Comparison of ENCODE assay signal across 29 cellular contexts in the genomic region with DNA sequence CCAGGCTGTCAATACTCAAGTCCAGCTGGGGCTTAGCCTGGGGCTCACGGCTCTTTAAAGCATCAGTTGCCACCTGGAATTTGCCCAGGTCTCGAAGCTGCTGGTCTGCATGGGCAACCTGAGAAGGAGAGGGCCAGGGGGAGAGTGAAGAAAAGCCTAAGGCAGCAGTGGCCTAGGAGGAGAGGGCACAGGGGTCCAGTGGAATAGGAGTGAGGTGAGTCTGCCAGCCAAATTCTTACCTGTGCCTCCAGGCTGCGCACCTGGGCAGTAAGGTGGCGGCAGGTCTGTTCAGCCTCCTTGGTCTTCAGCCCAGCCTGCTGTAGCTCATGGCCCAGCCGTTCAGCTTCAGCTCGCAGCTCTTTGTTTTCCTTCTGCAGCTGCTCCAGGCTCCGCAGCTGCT. TPM values are rescaled to one million over a fixed set of nuclear protein-coding genes. Genes with fewer than 3 reads are reported as not detected.
DNase-seq lines count a peak whose midpoint lies in the region; ATAC-seq and TF ChIP-seq lines count a peak whose summit lies in the region.
"Had no signal": no experiment of that assay in that cellular context is flagged by ENCODE, and none has a peak within 500 bp of the region (broad histone marks: within the 10 kb centered on the region; RNA-seq: fewer than 3 reads in every experiment).

No MANE protein-coding gene starts in this region.

- H3K9me3 Mint-ChIP-seq in CD4-positive, alpha-beta T cell = no peaks in the 10 kb centered on the region
- H3K9me3 Mint-ChIP-seq in Calu3 (ENCODE audit: low read depth, unreplicated experiment) = no peaks in the 10 kb centered on the region
- H3K9me3 Mint-ChIP-seq in activated T-helper 17 cell treated with anti-CD3 and anti-CD28 coated beads, Interleukin-2, amount 50 U/mL, for 72 hours = no peaks in the 10 kb centered on the region
- H3K9me3 Mint-ChIP-seq in stimulated activated naive CD8-positive, alpha-beta T cell treated with anti-CD3 and anti-CD28 coated beads, Interleukin-15, amount 100 ng/mL, for 72 hours = no peaks in the 10 kb centered on the region
- H3K9me3 Mint-ChIP-seq: activated CD8-positive, alpha-beta T cell treated with anti-CD3 and anti-CD28 coated beads for 36 hours; IgD-negative memory B cell; WTC11 had no signal

- no peaks in the 10 kb centered on the region for H3K27me3 ChIP-seq in CD4-positive, alpha-beta T cell (ENCODE audit: control insufficient read depth, insufficient read depth, low read length)
- H3K27me3 ChIP-seq: colonic mucosa, Peyer's patch, testis, vagina had no signal

- intact Hi-C loops in CD4-positive, alpha-beta T cell (cut with DNase I, micrococcal nuclease) = no loop called here
- intact Hi-C loops in Calu3 (cut with micrococcal nuclease; ENCODE audit: unreplicated experiment) = no loop called here

- H3K27ac ChIP-seq in CD4-positive, alpha-beta T cell (ENCODE audit: low read depth, low read length) = no peak overlapping the region
- H3K27ac ChIP-seq: C4-2B, colonic mucosa, Peyer's patch, testis, vagina had no signal

- no peak overlapping the region for H3K4me3 Mint-ChIP-seq in CD4-positive, alpha-beta T cell
- H3K4me3 Mint-ChIP-seq in Calu3 (ENCODE audit: low read depth, unreplicated experiment) = no peak overlapping the region
- no peak overlapping the region for H3K4me3 Mint-ChIP-seq in activated T-helper 17 cell treated with anti-CD3 and anti-CD28 coated beads, Interleukin-2, amount 50 U/mL, for 72 hours
- H3K4me3 Mint-ChIP-seq in stimulated activated naive CD8-positive, alpha-beta T cell treated with anti-CD3 and anti-CD28 coated beads, Interleukin-15, amount 100 ng/mL, for 72 hours = no peak overlapping the region
- H3K4me3 Mint-ChIP-seq: activated CD8-positive, alpha-beta T cell treated with anti-CD3 and anti-CD28 coated beads for 36 hours; IgD-negative memory B cell; WTC11 had no signal

- peak overlapping the region; percentile 60 for H3K27ac Mint-ChIP-seq in CD4-positive, alpha-beta T cell
- H3K27ac Mint-ChIP-seq in Calu3 (ENCODE audit: unreplicated experiment) = peak overlapping the region; percentile 78
- peak overlapping the region; percentile 84 for H3K27ac Mint-ChIP-seq in activated T-helper 17 cell treated with anti-CD3 and anti-CD28 coated beads, Interleukin-2, amount 50 U/mL, for 72 hours
- H3K27ac Mint-ChIP-seq in stimulated activated naive CD8-positive, alpha-beta T cell treated with anti-CD3 and anti-CD28 coated beads, Interleukin-15, amount 100 ng/mL, for 72 hours = no peak overlapping the region
- H3K27ac Mint-ChIP-seq: WTC11 had no signal

- H3K9me3 ChIP-seq in CD4-positive, alpha-beta T cell (ENCODE audit: control insufficient read depth, low read length) = no peaks in the 10 kb centered on the region
- H3K9me3 ChIP-seq: colonic mucosa, Peyer's patch, testis, vagina had no signal

- POLR2A ChIA-PET in CD4-positive, alpha-beta T cell (lab: Charles Lee) = interaction anchor here (1.4 kb wide), 1 partner anchor 9 kb away, joined by 5 read pairs; no protein-coding TSS in a partner anchor

- TF ChIP-seq CTCF in CD4-positive, alpha-beta T cell (IDR thresholded peaks at IDR 0.05) = no peak
- no peak for TF ChIP-seq CTCF in Calu3 (IDR thresholded peaks at IDR 0.05; ENCODE audit: unreplicated experiment)
- no peak for TF ChIP-seq CTCF in GM13977 (IDR thresholded peaks at IDR 0.05; ENCODE audit: extremely low read depth, insufficient read depth, missing control alignments)

- in situ Hi-C loops in GM13977 (cut with MboI; ENCODE audit: low pct_unique_long_range_greater_than_20kb, low sequenced_read_pairs, unreplicated experiment) = no loop called here

- H3K36me3 Mint-ChIP-seq in CD4-positive, alpha-beta T cell (ENCODE audit: low read depth) = peaks cover 96% of the 10 kb centered on the region
- peaks cover 67% of the 10 kb centered on the region for H3K36me3 Mint-ChIP-seq in Calu3 (ENCODE audit: insufficient read depth, unreplicated experiment)
- peaks cover 100% of the 10 kb centered on the region for H3K36me3 Mint-ChIP-seq in activated T-helper 17 cell treated with anti-CD3 and anti-CD28 coated beads, Interleukin-2, amount 50 U/mL, for 72 hours (ENCODE audit: low read depth)
- H3K36me3 Mint-ChIP-seq: IgD-negative memory B cell had no signal

- H3K27me3 Mint-ChIP-seq in CD4-positive, alpha-beta T cell = no peaks in the 10 kb centered on the region
- no peaks in the 10 kb centered on the region for H3K27me3 Mint-ChIP-seq in Calu3 (ENCODE audit: unreplicated experiment)
- no peaks in the 10 kb centered on the region for H3K27me3 Mint-ChIP-seq in activated T-helper 17 cell treated with anti-CD3 and anti-CD28 coated beads, Interleukin-2, amount 50 U/mL, for 72 hours
- no peaks in the 10 kb centered on the region for H3K27me3 Mint-ChIP-seq in stimulated activated naive CD8-positive, alpha-beta T cell treated with anti-CD3 and anti-CD28 coated beads, Interleukin-15, amount 100 ng/mL, for 72 hours
- H3K27me3 Mint-ChIP-seq: activated CD8-positive, alpha-beta T cell treated with anti-CD3 and anti-CD28 coated beads for 36 hours; IgD-negative memory B cell had no signal

- no peaks in the 10 kb centered on the region for H3K4me1 Mint-ChIP-seq in CD4-positive, alpha-beta T cell (ENCODE audit: low read depth)
- H3K4me1 Mint-ChIP-seq in Calu3 (ENCODE audit: low read depth, unreplicated experiment) = no peaks in the 10 kb centered on the region
- no peaks in the 10 kb centered on the region for H3K4me1 Mint-ChIP-seq in activated T-helper 17 cell treated with anti-CD3 and anti-CD28 coated beads, Interleukin-2, amount 50 U/mL, for 72 hours
- H3K4me1 Mint-ChIP-seq in stimulated activated naive CD8-positive, alpha-beta T cell treated with anti-CD3 and anti-CD28 coated beads, Interleukin-15, amount 100 ng/mL, for 72 hours = peaks cover 8% of the 10 kb centered on the region
- H3K4me1 Mint-ChIP-seq: IgD-negative memory B cell, WTC11 had no signal

- DNase-seq in CD4-positive, alpha-beta T cell = no peak
- DNase-seq in Calu3 = no peak
- peak; percentile 50 for DNase-seq in myocyte (ENCODE audit: low read depth)
- no peak for DNase-seq in GM13977 (ENCODE audit: low spot score)
- no peak for DNase-seq in germinal center (ENCODE audit: low spot score)
- DNase-seq in dedifferentiated amniotic fluid mesenchymal stem cell (ENCODE audit: extremely low spot score) = no peak
- DNase-seq in stimulated activated naive CD8-positive, alpha-beta T cell treated with anti-CD3 and anti-CD28 coated beads, Interleukin-15, amount 100 ng/mL, for 72 hours = no peak
- DNase-seq: activated CD8-positive, alpha-beta T cell treated with anti-CD3 and anti-CD28 coated beads for 36 hours; activated naive CD4-positive, alpha-beta T cell treated with Interleukin-2 at 50 U/mL for 16 hours; activated T-cell treated with anti-CD3 and anti-CD28 coated beads for 4 hours; anterior cingulate cortex; colonic mucosa; foreskin fibroblast; kidney glomerular epithelial cell; NCI-H1092; NCI-H1930; NCI-H526; Peyer's patch; right cardiac atrium; SIG-M5; stimulated activated CD4-positive, alpha-beta T cell treated with anti-CD3 and anti-CD28 coated beads, Interleukin-2, amount 100 ng/mL, for 48 hours; T-helper 9 cell; testis had no signal

- CTCF ChIA-PET in CD4-positive, alpha-beta T cell (lab: Charles Lee) = interaction anchor here (1.4 to 2.1 kb wide), 3 partner anchors 16 to 135 kb away, joined by 3 to 7 read pairs (median 3); no protein-coding TSS in a partner anchor
- CTCF ChIA-PET in Calu3 (lab: Charles Lee) = no interaction called here

- BruUV-seq in Calu3 (replicated peaks; lab: Mats Ljungman, UMichigan) = no TSS peak

- no peak for ATAC-seq in CD4-positive, alpha-beta T cell (ENCODE audit: poor library complexity)
- ATAC-seq in activated T-helper 17 cell treated with anti-CD3 and anti-CD28 coated beads, Interleukin-2, amount 50 U/mL, for 72 hours (replicated peaks) = no peak
- ATAC-seq in stimulated activated naive CD8-positive, alpha-beta T cell treated with anti-CD3 and anti-CD28 coated beads, Interleukin-15, amount 100 ng/mL, for 72 hours = no peak
- ATAC-seq: activated CD8-positive, alpha-beta T cell treated with anti-CD3 and anti-CD28 coated beads for 36 hours; esophagus mucosa; right cardiac atrium; WTC11 had no signal

RNA-seq across cellular contexts. Expression of a gene that starts 10.0 kb away (rescaled TPM):
- 10 to 100 TPM; 14.7 to 16.8 TPM for total RNA-seq in CD4-positive, alpha-beta T cell
- total RNA-seq in Calu3 (2022) (12.4 and 13.2 TPM in 2 replicates), myocyte (2.4 and 4.1 TPM in 2 replicates)
- total RNA-seq in activated T-helper 17 cell treated with anti-CD3 and anti-CD28 coated beads, Interleukin-2, amount 50 U/mL, for 72 hours = 10 to 100 TPM; 18.4 to 21.9 TPM
- 6.7 TPM for polyA plus RNA-seq in myocyte (2012)

Comparison
In these comparisons a context has a peak if more than half of its experiments do, and no peak if none do; other contexts are left out.
1. H3K27ac Mint-ChIP-seq: peak in CD4-positive, alpha-beta T cell (single experiment), Calu3 (single experiment) and activated T-helper 17 cell treated with anti-CD3 and anti-CD28 coated beads, Interleukin-2, amount 50 U/mL, for 72 hours (single experiment); none in stimulated activated naive CD8-positive, alpha-beta T cell treated with anti-CD3 and anti-CD28 coated beads, Interleukin-15, amount 100 ng/mL, for 72 hours (0 of 2).